1 cellular context compared by ENCODE assay signal in the genomic region with DNA sequence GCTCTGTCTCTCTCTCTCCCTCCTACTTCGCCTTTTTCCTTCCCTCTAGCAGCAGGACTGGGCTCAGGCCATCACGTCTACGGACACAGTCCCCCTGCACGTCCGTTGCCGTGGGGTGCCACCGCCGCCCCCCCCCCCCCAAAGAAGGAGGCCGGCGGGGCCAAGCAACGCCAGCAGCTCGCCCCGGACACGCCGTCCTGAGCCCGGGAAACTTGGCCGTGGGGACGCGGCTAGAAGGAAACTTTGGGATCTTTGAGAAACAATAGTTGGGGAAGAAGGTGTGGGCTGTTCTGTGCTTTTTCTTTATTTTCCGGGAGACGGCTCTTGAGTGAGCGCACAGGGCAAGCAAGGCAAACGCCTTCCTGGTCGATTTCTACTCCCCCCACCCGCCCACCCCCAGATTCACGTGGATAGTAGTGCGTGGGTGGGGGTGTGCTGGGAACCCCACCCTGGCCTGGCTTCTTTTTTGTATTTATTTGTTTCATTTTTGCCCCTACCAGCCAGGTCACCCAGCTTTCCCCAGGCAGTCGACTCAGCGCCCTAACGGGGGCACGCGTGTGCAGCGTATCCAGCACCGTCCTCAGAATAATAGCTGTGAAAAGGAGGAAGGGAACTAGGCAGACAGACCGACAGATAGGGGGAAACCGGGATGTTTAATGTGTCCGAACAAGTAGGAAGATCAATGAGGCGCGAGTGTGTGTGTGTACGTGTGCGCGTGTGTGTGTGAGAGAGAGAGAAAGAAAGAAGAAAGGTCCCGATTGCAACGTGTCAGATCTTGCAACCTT.
TF ChIP-seq lines count a peak whose summit lies in the region.

No MANE protein-coding gene starts in this region.

TF ChIP-seq in HepG2, 621 proteins besides CTCF, POLR2A, EP300 and RAD21 (continued from another document and continues in another):
- TF ChIP-seq, protein P1, sequence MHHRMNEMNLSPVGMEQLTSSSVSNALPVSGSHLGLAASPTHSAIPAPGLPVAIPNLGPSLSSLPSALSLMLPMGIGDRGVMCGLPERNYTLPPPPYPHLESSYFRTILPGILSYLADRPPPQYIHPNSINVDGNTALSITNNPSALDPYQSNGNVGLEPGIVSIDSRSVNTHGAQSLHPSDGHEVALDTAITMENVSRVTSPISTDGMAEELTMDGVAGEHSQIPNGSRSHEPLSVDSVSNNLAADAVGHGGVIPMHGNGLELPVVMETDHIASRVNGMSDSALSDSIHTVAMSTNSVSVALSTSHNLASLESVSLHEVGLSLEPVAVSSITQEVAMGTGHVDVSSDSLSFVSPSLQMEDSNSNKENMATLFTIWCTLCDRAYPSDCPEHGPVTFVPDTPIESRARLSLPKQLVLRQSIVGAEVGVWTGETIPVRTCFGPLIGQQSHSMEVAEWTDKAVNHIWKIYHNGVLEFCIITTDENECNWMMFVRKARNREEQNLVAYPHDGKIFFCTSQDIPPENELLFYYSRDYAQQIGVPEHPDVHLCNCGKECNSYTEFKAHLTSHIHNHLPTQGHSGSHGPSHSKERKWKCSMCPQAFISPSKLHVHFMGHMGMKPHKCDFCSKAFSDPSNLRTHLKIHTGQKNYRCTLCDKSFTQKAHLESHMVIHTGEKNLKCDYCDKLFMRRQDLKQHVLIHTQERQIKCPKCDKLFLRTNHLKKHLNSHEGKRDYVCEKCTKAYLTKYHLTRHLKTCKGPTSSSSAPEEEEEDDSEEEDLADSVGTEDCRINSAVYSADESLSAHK (CRISPR knock-in tag; IDR thresholded peaks at IDR 0.05; ENCODE audit: borderline replicate concordance), result no peak
- TF ChIP-seq ZNF674 (CRISPR knock-in tag; IDR thresholded peaks at IDR 0.05; ENCODE audit: low read depth) (0 out of 2 replicates have a peak, but pooled peaks have one; percentile 50), MED8 (CRISPR knock-in tag; IDR thresholded peaks at IDR 0.05; ENCODE audit: insufficient replicate concordance) (no peak), ZNF768 (CRISPR knock-in tag; IDR thresholded peaks at IDR 0.05) (no peak), ZNF12 (CRISPR knock-in tag; IDR thresholded peaks at IDR 0.05) (no peak), ARHGAP35 (CRISPR knock-in tag; IDR thresholded peaks at IDR 0.05; ENCODE audit: borderline replicate concordance) (no peak; the same call in 1 of the 2 replicates), PHF21A (CRISPR knock-in tag; IDR thresholded peaks at IDR 0.05) (no peak), GPN1 (CRISPR knock-in tag; IDR thresholded peaks at IDR 0.05; ENCODE audit: borderline replicate concordance) (no peak), HMGXB4 (CRISPR knock-in tag; IDR thresholded peaks at IDR 0.05; ENCODE audit: borderline replicate concordance in 1 of 2, low read depth in 1 of 2) (peak in 1 of 2 experiments; percentile 30; a peak in 1 of 4 replicates), PAX8 (CRISPR knock-in tag; IDR thresholded peaks at IDR 0.05; ENCODE audit: borderline replicate concordance) (no peak), ATF2 (CRISPR knock-in tag; IDR thresholded peaks at IDR 0.05) (no peak), NFRKB (IDR thresholded peaks at IDR 0.05) (no peak), ZBTB1 (CRISPR knock-in tag; IDR thresholded peaks at IDR 0.05; ENCODE audit: borderline replicate concordance) (no peak), ZNF3 (CRISPR knock-in tag; IDR thresholded peaks at IDR 0.05) (no peak), RARA (CRISPR knock-in tag; IDR thresholded peaks at IDR 0.05) (no peak), MED1 (CRISPR knock-in tag; IDR thresholded peaks at IDR 0.05) (0 out of 2 replicates have a peak, but pooled peaks have one; percentile 29), ZNF619 (CRISPR knock-in tag; IDR thresholded peaks at IDR 0.05) (no peak), CBFB (CRISPR knock-in tag; IDR thresholded peaks at IDR 0.05) (no peak), HBP1 (CRISPR knock-in tag; IDR thresholded peaks at IDR 0.05; ENCODE audit: low read depth) (no peak), ZNF773 (CRISPR knock-in tag; IDR thresholded peaks at IDR 0.05; ENCODE audit: borderline replicate concordance) (no peak), SP5 (CRISPR knock-in tag; IDR thresholded peaks at IDR 0.05; ENCODE audit: borderline replicate concordance, low read depth) (no peak; the same call in 1 of the 2 replicates), ZNF597 (CRISPR knock-in tag; IDR thresholded peaks at IDR 0.05) (no peak), ZNF33B (CRISPR knock-in tag; IDR thresholded peaks at IDR 0.05) (no peak), FOXO4 (CRISPR knock-in tag; conservative IDR thresholded peaks at IDR 0.05) (0 out of 2 replicates have a peak, but pooled peaks have one; percentile 32), TP53 (CRISPR knock-in tag; conservative IDR thresholded peaks at IDR 0.05) (no peak), CREM (IDR thresholded peaks at IDR 0.05) (no peak), CREM (CRISPR knock-in tag; IDR thresholded peaks at IDR 0.05) (no peak), LRRFIP1 (CRISPR knock-in tag; conservative IDR thresholded peaks at IDR 0.05) (no peak)
- TF ChIP-seq, protein P2, sequence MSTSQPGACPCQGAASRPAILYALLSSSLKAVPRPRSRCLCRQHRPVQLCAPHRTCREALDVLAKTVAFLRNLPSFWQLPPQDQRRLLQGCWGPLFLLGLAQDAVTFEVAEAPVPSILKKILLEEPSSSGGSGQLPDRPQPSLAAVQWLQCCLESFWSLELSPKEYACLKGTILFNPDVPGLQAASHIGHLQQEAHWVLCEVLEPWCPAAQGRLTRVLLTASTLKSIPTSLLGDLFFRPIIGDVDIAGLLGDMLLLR (CRISPR knock-in tag; IDR thresholded peaks at IDR 0.05), result no peak
- TF ChIP-seq, protein P3, sequence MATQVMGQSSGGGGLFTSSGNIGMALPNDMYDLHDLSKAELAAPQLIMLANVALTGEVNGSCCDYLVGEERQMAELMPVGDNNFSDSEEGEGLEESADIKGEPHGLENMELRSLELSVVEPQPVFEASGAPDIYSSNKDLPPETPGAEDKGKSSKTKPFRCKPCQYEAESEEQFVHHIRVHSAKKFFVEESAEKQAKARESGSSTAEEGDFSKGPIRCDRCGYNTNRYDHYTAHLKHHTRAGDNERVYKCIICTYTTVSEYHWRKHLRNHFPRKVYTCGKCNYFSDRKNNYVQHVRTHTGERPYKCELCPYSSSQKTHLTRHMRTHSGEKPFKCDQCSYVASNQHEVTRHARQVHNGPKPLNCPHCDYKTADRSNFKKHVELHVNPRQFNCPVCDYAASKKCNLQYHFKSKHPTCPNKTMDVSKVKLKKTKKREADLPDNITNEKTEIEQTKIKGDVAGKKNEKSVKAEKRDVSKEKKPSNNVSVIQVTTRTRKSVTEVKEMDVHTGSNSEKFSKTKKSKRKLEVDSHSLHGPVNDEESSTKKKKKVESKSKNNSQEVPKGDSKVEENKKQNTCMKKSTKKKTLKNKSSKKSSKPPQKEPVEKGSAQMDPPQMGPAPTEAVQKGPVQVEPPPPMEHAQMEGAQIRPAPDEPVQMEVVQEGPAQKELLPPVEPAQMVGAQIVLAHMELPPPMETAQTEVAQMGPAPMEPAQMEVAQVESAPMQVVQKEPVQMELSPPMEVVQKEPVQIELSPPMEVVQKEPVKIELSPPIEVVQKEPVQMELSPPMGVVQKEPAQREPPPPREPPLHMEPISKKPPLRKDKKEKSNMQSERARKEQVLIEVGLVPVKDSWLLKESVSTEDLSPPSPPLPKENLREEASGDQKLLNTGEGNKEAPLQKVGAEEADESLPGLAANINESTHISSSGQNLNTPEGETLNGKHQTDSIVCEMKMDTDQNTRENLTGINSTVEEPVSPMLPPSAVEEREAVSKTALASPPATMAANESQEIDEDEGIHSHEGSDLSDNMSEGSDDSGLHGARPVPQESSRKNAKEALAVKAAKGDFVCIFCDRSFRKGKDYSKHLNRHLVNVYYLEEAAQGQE (IDR thresholded peaks at IDR 0.05; ENCODE audit: borderline replicate concordance in 1 of 2, low read depth in 1 of 2, low read length in 2 of 2), result no peak
- TF ChIP-seq, protein P4, sequence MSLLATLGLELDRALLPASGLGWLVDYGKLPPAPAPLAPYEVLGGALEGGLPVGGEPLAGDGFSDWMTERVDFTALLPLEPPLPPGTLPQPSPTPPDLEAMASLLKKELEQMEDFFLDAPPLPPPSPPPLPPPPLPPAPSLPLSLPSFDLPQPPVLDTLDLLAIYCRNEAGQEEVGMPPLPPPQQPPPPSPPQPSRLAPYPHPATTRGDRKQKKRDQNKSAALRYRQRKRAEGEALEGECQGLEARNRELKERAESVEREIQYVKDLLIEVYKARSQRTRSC (CRISPR knock-in tag; IDR thresholded peaks at IDR 0.05; ENCODE audit: low read depth), result no peak
- TF ChIP-seq, protein P5, sequence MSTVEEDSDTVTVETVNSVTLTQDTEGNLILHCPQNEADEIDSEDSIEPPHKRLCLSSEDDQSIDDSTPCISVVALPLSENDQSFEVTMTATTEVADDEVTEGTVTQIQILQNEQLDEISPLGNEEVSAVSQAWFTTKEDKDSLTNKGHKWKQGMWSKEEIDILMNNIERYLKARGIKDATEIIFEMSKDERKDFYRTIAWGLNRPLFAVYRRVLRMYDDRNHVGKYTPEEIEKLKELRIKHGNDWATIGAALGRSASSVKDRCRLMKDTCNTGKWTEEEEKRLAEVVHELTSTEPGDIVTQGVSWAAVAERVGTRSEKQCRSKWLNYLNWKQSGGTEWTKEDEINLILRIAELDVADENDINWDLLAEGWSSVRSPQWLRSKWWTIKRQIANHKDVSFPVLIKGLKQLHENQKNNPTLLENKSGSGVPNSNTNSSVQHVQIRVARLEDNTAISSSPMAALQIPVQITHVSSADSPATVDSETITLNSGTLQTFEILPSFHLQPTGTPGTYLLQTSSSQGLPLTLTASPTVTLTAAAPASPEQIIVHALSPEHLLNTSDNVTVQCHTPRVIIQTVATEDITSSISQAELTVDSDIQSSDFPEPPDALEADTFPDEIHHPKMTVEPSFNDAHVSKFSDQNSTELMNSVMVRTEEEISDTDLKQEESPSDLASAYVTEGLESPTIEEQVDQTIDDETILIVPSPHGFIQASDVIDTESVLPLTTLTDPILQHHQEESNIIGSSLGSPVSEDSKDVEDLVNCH (CRISPR knock-in tag; IDR thresholded peaks at IDR 0.05), result 0 out of 2 replicates have a peak, but pooled peaks have one; percentile 10
